ENCODE assay signal across 8 cellular contexts in genomic region chr2:219402665-219403515, GRCh38. TPM values are rescaled to one million over a fixed set of nuclear protein-coding genes. Genes with fewer than 3 reads are reported as not detected.
A peak's percentile ranks its signal among the peaks of the same experiment; 100 is the strongest.
DNase-seq lines count a peak whose midpoint lies in the region; ATAC-seq and TF ChIP-seq lines count a peak whose summit lies in the region.

No MANE protein-coding gene starts in this region.

- POLR2A ChIA-PET in RWPE1 (lab: Yijun Ruan, JAX; ENCODE audit: low non-redundant PET) = interaction anchor here (0.7 to 1.0 kb wide), 2 partner anchors 15 to 119 kb away, joined by 3 to 6 read pairs; no protein-coding TSS in a partner anchor

- H3K36me3 ChIP-seq in osteoblast (ENCODE audit: insufficient read depth, low read length) (no peaks in the 10 kb centered on the region), upper lobe of right lung (no peaks in the 10 kb centered on the region)

- H3K27me3 ChIP-seq in foreskin keratinocyte (no peaks in the 10 kb centered on the region), osteoblast (ENCODE audit: insufficient read depth, low read length) (no peaks in the 10 kb centered on the region), upper lobe of right lung (no peaks in the 10 kb centered on the region)

- no peak overlapping the region for H3K4me2 ChIP-seq in osteoblast (ENCODE audit: insufficient read depth, low read length)

- H3K4me3 ChIP-seq in osteoblast (ENCODE audit: insufficient read depth, low read length) (no peak overlapping the region), upper lobe of right lung (no peak overlapping the region)

- intact Hi-C loops in Calu3 (cut with micrococcal nuclease; ENCODE audit: unreplicated experiment) = loop anchor here (1.0 kb wide), 2 partner anchors 27 to 127 kb away; no protein-coding TSS in a partner anchor
- intact Hi-C loops in upper lobe of right lung (cut with DNase I) = loop anchor here (10.0 kb wide), 1 partner anchor 122 kb away; no protein-coding TSS in a partner anchor

- no peak overlapping the region for H3K4me3 Mint-ChIP-seq in Calu3 (ENCODE audit: low read depth, unreplicated experiment)

- DNase-seq in Calu3 (peak; percentile 66), LHCN-M2 (ENCODE audit: low read depth) (peak; percentile 84), RWPE1 (ENCODE audit: low spot score) (peak; percentile 76), foreskin keratinocyte (peak; percentile 21 to 63), osteoblast (ENCODE audit: insufficient read length, low spot score, missing footprints) (peak; percentile 95), upper lobe of right lung (no peak)
- peak; percentile 31 for DNase-seq in activated T-helper 9 cell treated with anti-CD3 and anti-CD28 coated beads, Interleukin-2, amount 50 U/mL, for 16 hours (ENCODE audit: low read depth)

- CTCF ChIA-PET in Calu3 (lab: Charles Lee) (interaction anchor here (0.6 to 4.4 kb wide), 13 partner anchors 13 to 135 kb away, joined by 3 to 48 read pairs (median 3); no protein-coding TSS in a partner anchor), RWPE1 (lab: Yijun Ruan, JAX) (interaction anchor here (0.5 to 5.4 kb wide), 19 partner anchors 9 to 790 kb away, joined by 3 to 96 read pairs (median 3); a partner anchor contains a TSS)

- no peaks in the 10 kb centered on the region for H3K79me2 ChIP-seq in osteoblast (ENCODE audit: insufficient read depth, low read length)

- TF ChIP-seq CTCF in Calu3 (IDR thresholded peaks at IDR 0.05; ENCODE audit: unreplicated experiment) = peak; percentile 79
- TF ChIP-seq CTCF in RWPE1 (conservative IDR thresholded peaks at IDR 0.05; ENCODE audit: low read depth) = peak; percentile 92
- TF ChIP-seq CTCF in foreskin keratinocyte (conservative IDR thresholded peaks at IDR 0.05) = peak; percentile 95
- TF ChIP-seq CTCF in osteoblast (IDR thresholded peaks at IDR 0.05; ENCODE audit: extremely low read depth, low read depth, low read length) = peak; percentile 99
- TF ChIP-seq CTCF in upper lobe of right lung (IDR thresholded peaks at IDR 0.05) = peak; percentile 95

- H3K36me3 Mint-ChIP-seq in Calu3 (ENCODE audit: insufficient read depth, unreplicated experiment) = no peaks in the 10 kb centered on the region

- H3K9me3 ChIP-seq in osteoblast (ENCODE audit: low read depth, low read length) (no peaks in the 10 kb centered on the region), upper lobe of right lung (no peaks in the 10 kb centered on the region)

- no peak overlapping the region for H3K27ac ChIP-seq in RWPE1
- H3K27ac ChIP-seq in foreskin keratinocyte = no peak overlapping the region
- no peak overlapping the region for H3K27ac ChIP-seq in osteoblast (ENCODE audit: low read depth, low read length)
- no peak overlapping the region for H3K27ac ChIP-seq in upper lobe of right lung

- peaks cover 17% of the 10 kb centered on the region for H3K4me1 Mint-ChIP-seq in Calu3 (ENCODE audit: low read depth, unreplicated experiment)

- ATAC-seq in GM21447 (IDR thresholded peaks at IDR 0.05; ENCODE audit: unreplicated experiment) (peak; percentile 75), foreskin keratinocyte (peak; percentile 81), upper lobe of right lung (peak; percentile 87)

- no peaks in the 10 kb centered on the region for H3K9me3 Mint-ChIP-seq in Calu3 (ENCODE audit: low read depth, unreplicated experiment)

- peaks cover 10% of the 10 kb centered on the region for H3K27me3 Mint-ChIP-seq in Calu3 (ENCODE audit: unreplicated experiment)

- BruUV-seq in Calu3 (replicated peaks; lab: Mats Ljungman, UMichigan) = no TSS peak

- no peak overlapping the region for H2AFZ ChIP-seq in osteoblast (ENCODE audit: low read length)

- H3K27ac Mint-ChIP-seq in Calu3 (ENCODE audit: unreplicated experiment) = no peak overlapping the region

- H3K4me1 ChIP-seq in foreskin keratinocyte (no peaks in the 10 kb centered on the region), osteoblast (ENCODE audit: insufficient read depth, low read length) (peaks cover 28% of the 10 kb centered on the region), upper lobe of right lung (peaks cover 7% of the 10 kb centered on the region)

- no peaks in the 10 kb centered on the region for H4K20me1 ChIP-seq in osteoblast (ENCODE audit: insufficient read depth, low read length)

RNA-seq across cellular contexts. Expression of gene DNPEP, which starts 15.2 kb away (rescaled TPM):
- total RNA-seq in Calu3 (2022) (70.3 and 75.1 TPM in 2 replicates), LHCN-M2 (2014; rRNA removed) (55.0 and 63.7 TPM in 2 replicates), foreskin keratinocyte (59.9 and 64.0 TPM in 2 replicates), osteoblast (60.7 and 67.3 TPM in 2 replicates), upper lobe of right lung (69.9 TPM)
- 74.0 TPM for polyA plus RNA-seq in LHCN-M2 (2012)
- polyA plus RNA-seq in foreskin keratinocyte = 55.2 and 59.0 TPM in 2 replicates

RNA-seq across cellular contexts. Expression of gene DES, which starts 15.3 kb away (rescaled TPM):
- total RNA-seq in Calu3 (2022) = not detected in 2 replicates
- 863 and 1,551 TPM in 2 replicates for total RNA-seq in LHCN-M2 (2014; rRNA removed)
- 1,873 TPM for polyA plus RNA-seq in LHCN-M2 (2012)
- not detected in 2 replicates for total RNA-seq in foreskin keratinocyte
- 0.03 TPM in 1 of 2 replicates, not detected in the other for polyA plus RNA-seq in foreskin keratinocyte
- total RNA-seq in osteoblast = 0.72 and 1.2 TPM in 2 replicates
- 59.4 TPM for total RNA-seq in upper lobe of right lung

RNA-seq across cellular contexts. Expression of gene SPEG, which starts 31.8 kb away (rescaled TPM):
- total RNA-seq in Calu3 (2022) = 13.4 and 16.7 TPM in 2 replicates
- 36.2 and 41.5 TPM in 2 replicates for total RNA-seq in LHCN-M2 (2014; rRNA removed)
- polyA plus RNA-seq in LHCN-M2 (2012) = 36.6 TPM
- total RNA-seq in foreskin keratinocyte = 24.9 and 32.6 TPM in 2 replicates
- polyA plus RNA-seq in foreskin keratinocyte = 27.4 and 28.7 TPM in 2 replicates
- total RNA-seq in osteoblast = 24.2 and 26.4 TPM in 2 replicates
- 5.6 TPM for total RNA-seq in upper lobe of right lung

Comparison
In these comparisons a context has a peak if more than half of its experiments do, and no peak if none do; other contexts are left out.
1. RNA of gene DES, which starts 15.3 kb away (total RNA-seq): 863 to 1,551 TPM in LHCN-M2 and 59.4 TPM in upper lobe of right lung (single experiment); 0.72 to 1.2 TPM in osteoblast, not detected in Calu3 and not detected in foreskin keratinocyte; every median in the first group is over 10 times any median in the second.
2. Peak in every context shown above with its lines, with median percentiles within 50 percentile points of each other: CTCF ChIP-seq and ATAC-seq.